ENCODE assay signal across 25 cellular contexts in genomic region chr4:77505958-77506319, GRCh38.
"Had no signal": no experiment of that assay in that cellular context is flagged by ENCODE, and none has a peak within 500 bp of the region (broad histone marks: within the 10 kb centered on the region; RNA-seq: fewer than 3 reads in every experiment).

No MANE protein-coding gene starts in this region.

- H3K27ac ChIP-seq: colonic mucosa, coronary artery, dorsolateral prefrontal cortex, epithelial cell of prostate, esophagus muscularis mucosa, esophagus squamous epithelium, foreskin keratinocyte, gastrocnemius medialis, gastroesophageal sphincter, heart left ventricle, heart right ventricle had no signal

- H3K9me3 ChIP-seq: colonic mucosa, esophagus squamous epithelium, gastrocnemius medialis, gastroesophageal sphincter, heart left ventricle, heart right ventricle had no signal

- H3K4me3 ChIP-seq: colonic mucosa, coronary artery, dorsolateral prefrontal cortex, esophagus muscularis mucosa, esophagus squamous epithelium, gastrocnemius medialis, gastroesophageal sphincter, heart left ventricle, heart right ventricle had no signal

- H3K27ac Mint-ChIP-seq: dendritic cell treated with granulocyte-macrophage colony-stimulating factor and Interleukin-4, amounts not matched to agents 40 ng/mL and 50 ng/mL, for 4 days; effector memory CD8-positive, alpha-beta T cell; endodermal cell had no signal

- H3K4me1 Mint-ChIP-seq: endodermal cell had no signal

- H3K27me3 ChIP-seq: colonic mucosa, dorsolateral prefrontal cortex, esophagus muscularis mucosa, esophagus squamous epithelium, gastrocnemius medialis, gastroesophageal sphincter, heart right ventricle had no signal

- H3K36me3 ChIP-seq: colonic mucosa, esophagus muscularis mucosa, esophagus squamous epithelium, gastrocnemius medialis, gastroesophageal sphincter, heart left ventricle, heart right ventricle had no signal

- H3K27me3 Mint-ChIP-seq: dendritic cell treated with granulocyte-macrophage colony-stimulating factor and Interleukin-4, amounts not matched to agents 40 ng/mL and 50 ng/mL, for 4 days; effector memory CD8-positive, alpha-beta T cell had no signal

- H3K9me3 Mint-ChIP-seq: dendritic cell treated with granulocyte-macrophage colony-stimulating factor and Interleukin-4, amounts not matched to agents 40 ng/mL and 50 ng/mL, for 4 days; effector memory CD8-positive, alpha-beta T cell; endodermal cell had no signal

- DNase-seq: colonic mucosa; cortex of kidney; dermis blood vessel endothelial cell; dorsolateral prefrontal cortex; effector CD4-positive, alpha-beta T cell; effector CD8-positive, alpha-beta T cell; effector memory CD4-positive, alpha-beta T cell; effector memory CD8-positive, alpha-beta T cell; endodermal cell; erythroblast; esophagus squamous epithelium; foreskin fibroblast; foreskin keratinocyte; foreskin melanocyte; gastrocnemius medialis; glutamatergic neuron; head of caudate nucleus; heart left ventricle; heart right ventricle had no signal

- H3K4me1 ChIP-seq: colonic mucosa, esophagus muscularis mucosa, esophagus squamous epithelium, foreskin keratinocyte, gastrocnemius medialis, gastroesophageal sphincter, heart left ventricle, heart right ventricle had no signal

- ATAC-seq: effector memory CD8-positive, alpha-beta T cell; esophagus mucosa; foreskin keratinocyte; gastrocnemius medialis; gastroesophageal sphincter; heart left ventricle; heart right ventricle had no signal

- H3K4me3 Mint-ChIP-seq: dendritic cell treated with granulocyte-macrophage colony-stimulating factor and Interleukin-4, amounts not matched to agents 40 ng/mL and 50 ng/mL, for 4 days; effector memory CD8-positive, alpha-beta T cell; endodermal cell had no signal
